ENCODE assay signal across 29 cellular contexts in the genomic region with DNA sequence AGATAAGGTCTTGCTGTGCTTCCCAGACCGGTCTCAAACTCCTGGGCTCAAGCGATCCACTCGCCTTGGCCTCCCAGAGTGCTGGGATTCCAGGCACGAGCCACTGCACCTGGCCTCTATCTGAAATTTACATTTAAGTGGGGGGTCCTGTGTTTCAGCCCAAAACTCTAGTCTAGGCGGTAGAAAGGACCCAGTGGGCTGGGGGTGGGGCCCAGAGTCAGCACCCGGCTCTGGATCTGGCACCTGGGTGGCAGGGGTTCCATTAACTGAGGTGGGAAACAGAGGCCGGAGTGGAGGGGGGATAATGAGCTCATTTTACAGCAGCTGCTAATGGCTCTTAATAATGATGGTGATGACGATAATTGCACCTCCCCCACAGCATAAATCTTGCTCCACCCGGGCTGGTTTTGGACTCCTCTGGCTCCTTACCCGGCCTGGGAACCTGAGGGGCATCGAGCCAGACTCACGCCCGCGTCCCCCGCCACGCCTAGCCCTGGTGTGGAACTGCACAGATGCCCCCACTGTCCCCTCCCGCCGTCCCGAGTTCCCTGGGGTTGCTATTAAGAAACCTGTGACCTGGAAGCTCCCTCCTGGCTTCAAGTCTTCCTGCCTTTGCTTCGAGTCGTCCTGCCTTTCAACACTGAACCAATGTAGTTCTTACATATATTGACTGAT.
"Had no signal": no experiment of that assay in that cellular context is flagged by ENCODE, and none has a peak within 500 bp of the region (broad histone marks: within the 10 kb centered on the region; RNA-seq: fewer than 3 reads in every experiment).

No MANE protein-coding gene starts in this region.

- H3K27me3 ChIP-seq: body of pancreas, esophagus squamous epithelium, gastroesophageal sphincter, heart right ventricle had no signal

- FAIRE-seq: colon, endometrium, endothelial cell of umbilical vein had no signal

- H3K9me3 ChIP-seq: body of pancreas, esophagus squamous epithelium, gastroesophageal sphincter, heart right ventricle had no signal

- H3K36me3 Mint-ChIP-seq: activated naive CD8-positive, alpha-beta T cell; WTC11 had no signal

- H3K27ac ChIP-seq: body of pancreas, epithelial cell of prostate, esophagus squamous epithelium, gastroesophageal sphincter, heart right ventricle, VCaP had no signal

- H3K4me1 Mint-ChIP-seq: activated T-helper 17 cell treated with anti-CD3 and anti-CD28 coated beads, Interleukin-2, amount 50 U/mL, for 72 hours had no signal

- DNase-seq: activated CD4-positive, alpha-beta T cell treated with anti-CD3 and anti-CD28 coated beads for 1 hour; activated CD4-positive, alpha-beta T cell treated with anti-CD3 and anti-CD28 coated beads for 4 hours; activated CD4-positive, alpha-beta T cell treated with anti-CD3 and anti-CD28 coated beads, Interleukin-2, amount 50 U/mL, for 1 hour; activated CD4-positive, alpha-beta T cell treated with anti-CD3 and anti-CD28 coated beads, Interleukin-2, amount 50 U/mL, for 48 hours; activated CD8-positive, alpha-beta memory T cell treated with anti-CD3 and anti-CD28 coated beads for 24 hours; activated CD8-positive, alpha-beta T cell treated with anti-CD3 and anti-CD28 coated beads for 36 hours; activated effector memory CD4-positive, alpha-beta T cell treated with Interleukin-2 at 50 U/mL for 16 hours; activated gamma-delta T cell treated with Interleukin-2 at 50 U/mL for 16 hours; activated naive CD4-positive, alpha-beta T cell treated with anti-CD3 and anti-CD28 coated beads, Interleukin-2, amount 50 U/mL, for 16 hours; activated naive CD4-positive, alpha-beta T cell treated with Interleukin-2 at 50 U/mL for 16 hours; activated T-cell treated with anti-CD3 and anti-CD28 coated beads, Interleukin-2, amount 50 U/mL, for 4 hours; amniotic stem cell; anterior cingulate cortex; body of pancreas; caudate nucleus; effector CD8-positive, alpha-beta T cell; esophagus squamous epithelium; foreskin melanocyte; heart right ventricle; T-helper 2 cell had no signal

- H3K36me3 ChIP-seq: esophagus squamous epithelium, gastroesophageal sphincter, heart right ventricle had no signal

- H3K4me3 ChIP-seq: body of pancreas, esophagus squamous epithelium, gastroesophageal sphincter, heart right ventricle had no signal

- ATAC-seq: activated CD8-positive, alpha-beta T cell treated with anti-CD3 and anti-CD28 coated beads for 36 hours; activated T-cell treated with anti-CD3 and anti-CD28 coated beads, Interleukin-2, amount 50 U/mL, for 4 hours; activated T-helper 17 cell treated with anti-CD3 and anti-CD28 coated beads, Interleukin-2, amount 50 U/mL, for 72 hours; body of pancreas; gastroesophageal sphincter; heart right ventricle; WTC11 had no signal

- H3K27ac Mint-ChIP-seq: activated CD8-positive, alpha-beta T cell treated with anti-CD3 and anti-CD28 coated beads for 36 hours; activated naive CD8-positive, alpha-beta T cell; activated T-helper 17 cell treated with anti-CD3 and anti-CD28 coated beads, Interleukin-2, amount 50 U/mL, for 72 hours; WTC11 had no signal

- H3K4me1 ChIP-seq: body of pancreas had no signal

- H3K27me3 Mint-ChIP-seq: activated CD8-positive, alpha-beta T cell treated with anti-CD3 and anti-CD28 coated beads for 36 hours; activated naive CD8-positive, alpha-beta T cell; activated T-helper 17 cell treated with anti-CD3 and anti-CD28 coated beads, Interleukin-2, amount 50 U/mL, for 72 hours had no signal

- H3K9me3 Mint-ChIP-seq: activated CD8-positive, alpha-beta T cell treated with anti-CD3 and anti-CD28 coated beads for 36 hours; activated T-cell treated with anti-CD3 and anti-CD28 coated beads, Interleukin-2, amount 50 U/mL, for 4 hours; activated T-helper 17 cell treated with anti-CD3 and anti-CD28 coated beads, Interleukin-2, amount 50 U/mL, for 72 hours; WTC11 had no signal

- H3K4me3 Mint-ChIP-seq: activated CD8-positive, alpha-beta T cell treated with anti-CD3 and anti-CD28 coated beads for 36 hours; activated naive CD8-positive, alpha-beta T cell; activated T-cell treated with anti-CD3 and anti-CD28 coated beads, Interleukin-2, amount 50 U/mL, for 4 hours; activated T-helper 17 cell treated with anti-CD3 and anti-CD28 coated beads, Interleukin-2, amount 50 U/mL, for 72 hours; WTC11 had no signal
